16 cellular contexts compared by ENCODE assay signal in the genomic region with DNA sequence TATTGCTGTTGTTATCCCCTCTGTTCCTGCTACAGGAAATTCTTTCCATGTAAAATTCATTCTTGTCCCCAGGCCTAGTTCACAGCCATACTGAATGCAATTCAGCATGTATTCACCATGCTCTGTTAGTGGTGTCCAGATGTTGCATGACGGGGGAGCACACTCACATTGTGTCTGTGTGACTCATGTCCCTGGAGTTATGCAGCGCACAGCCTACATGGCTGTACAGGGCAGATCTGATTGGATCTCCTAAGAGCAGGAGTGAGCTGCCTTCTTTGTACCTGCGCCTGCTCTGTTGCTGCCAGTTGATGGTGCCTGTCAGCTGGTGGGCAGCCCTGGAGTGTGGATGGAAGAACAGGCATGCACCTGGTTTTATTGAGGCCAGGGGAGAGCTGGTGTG. TPM values are rescaled to one million over a fixed set of nuclear protein-coding genes. Genes with fewer than 3 reads are reported as not detected.
DNase-seq lines count a peak whose midpoint lies in the region; TF ChIP-seq lines count a peak whose summit lies in the region.
"Had no signal": no experiment of that assay in that cellular context is flagged by ENCODE, and none has a peak within 500 bp of the region (broad histone marks: within the 10 kb centered on the region; RNA-seq: fewer than 3 reads in every experiment).

No MANE protein-coding gene starts in this region.

- peak; percentile 59 for DNase-seq in BJ (ENCODE audit: low read depth)
- DNase-seq in NCI-H226 = peak; percentile 44
- peak in 39 of 61 donors; percentile 17 to 91 (median 54) for DNase-seq in caudate nucleus (lab: John Stamatoyannopoulos, UW)
- DNase-seq in left kidney (ENCODE audit: low read depth, low spot score) = peak; percentile 32
- no peak for DNase-seq in NCI-H1694 treated with DMSO at 0.1 percent for 48 hours (lab: John Stamatoyannopoulos, UW)
- no peak for DNase-seq in central memory CD4-positive, alpha-beta T cell
- no peak for DNase-seq in erythroblast (lab: John Stamatoyannopoulos, UW)
- no peak for DNase-seq in hippocampal formation (lab: John Stamatoyannopoulos, UW)
- DNase-seq: activated CD4-positive, CD25-positive, alpha-beta regulatory T cell; activated T-cell treated with anti-CD3 and anti-CD28 coated beads for 4 hours; naive B cell; NCI-H1105 treated with DMSO at 0.1 percent for 48 hours; NCI-H748 treated with DMSO at 0.1 percent for 48 hours; right lobe of liver; substantia nigra had no signal

- no peaks in the 10 kb centered on the region for H3K36me3 ChIP-seq in BJ (ENCODE audit: control insufficient read depth, insufficient read depth, low read length)
- H3K36me3 ChIP-seq: right lobe of liver had no signal

- peak overlapping the region; percentile 46 for H3K27ac ChIP-seq in caudate nucleus (ENCODE audit: low read depth, low read length)
- H3K27ac ChIP-seq: right lobe of liver had no signal

- H3K27me3 ChIP-seq in BJ (ENCODE audit: control insufficient read depth, insufficient read depth, low read length) = no peaks in the 10 kb centered on the region; the same call in 1 of the 2 replicates
- H3K27me3 ChIP-seq: right lobe of liver had no signal

- H3K4me3 ChIP-seq in BJ (ENCODE audit: low read depth, low read length) = no peak overlapping the region
- H3K4me3 ChIP-seq: right lobe of liver had no signal

- POLR2A ChIA-PET in BJ (lab: Charles Lee) = interaction anchor here (0.5 kb wide), 1 partner anchor 16 kb away, joined by 12 read pairs; no protein-coding TSS in a partner anchor

- no peak for TF ChIP-seq CTCF in BJ (IDR thresholded peaks at IDR 0.05; ENCODE audit: insufficient read depth, low read depth, low read length)

- CTCF ChIA-PET in BJ (lab: Yijun Ruan, JAX) = interaction anchor here (0.7 to 3.5 kb wide), 5 partner anchors 21 to 34 kb away, joined by 3 to 20 read pairs (median 6); no protein-coding TSS in a partner anchor

- TF ChIP-seq POLR2A in erythroblast (IDR thresholded peaks at IDR 0.05; ENCODE audit: low read length) = no peak

RNA-seq across cellular contexts. Expression of gene HTR6, which starts 17.6 kb away (rescaled TPM):
- polyA plus RNA-seq in BJ (2011; rRNA removed) = not detected in 2 replicates
- not detected in 2 replicates for polyA minus RNA-seq in BJ (2011; rRNA and poly(A)+ RNA removed)
- polyA plus RNA-seq: keratinocyte had no signal

RNA-seq across cellular contexts. Expression of gene NBL1, which starts 38.1 kb away (rescaled TPM):
- 109 and 171 TPM in 2 replicates for polyA plus RNA-seq in BJ (2011; rRNA removed)
- polyA minus RNA-seq in BJ (2011; rRNA and poly(A)+ RNA removed) = 134 and 156 TPM in 2 replicates

Comparison
In these comparisons a context has a peak if more than half of its experiments do, and no peak if none do; other contexts are left out.
1. DNase-seq: peak in BJ (single experiment), NCI-H226 (single experiment), caudate nucleus (39 of 61) and left kidney (single experiment); none in NCI-H1694 treated with DMSO at 0.1 percent for 48 hours (single experiment), central memory CD4-positive, alpha-beta T cell (single experiment), erythroblast (0 of 2) and hippocampal formation (0 of 2).